In genomic region chr11:45097721-45098493, GRCh38 we compare ENCODE assay signal across 1 cellular context.
A peak's percentile ranks its signal among the peaks of the same experiment; 100 is the strongest.
TF ChIP-seq lines count a peak whose summit lies in the region.

No MANE protein-coding gene starts in this region.

TF ChIP-seq in K562, 482 proteins besides CTCF, POLR2A, EP300 and RAD21 (continued from another document and continues in another):
- TF ChIP-seq RAD51 (IDR thresholded peaks at IDR 0.05; ENCODE audit: borderline replicate concordance, low read depth) (peak; percentile 97), SMAD4 (CRISPR knock-in tag; conservative IDR thresholded peaks at IDR 0.05) (peak; percentile 45; the same call in 1 of the 2 replicates), HMGXB4 (CRISPR knock-in tag; IDR thresholded peaks at IDR 0.05) (no peak), ZNF449 (CRISPR knock-in tag; IDR thresholded peaks at IDR 0.05) (no peak), ZNF133 (CRISPR knock-in tag; IDR thresholded peaks at IDR 0.05) (no peak), FOXK1 (CRISPR knock-in tag; IDR thresholded peaks at IDR 0.05; ENCODE audit: borderline replicate concordance) (peak; percentile 74; the same call in 1 of the 2 replicates), PBX2 (CRISPR knock-in tag; IDR thresholded peaks at IDR 0.05; ENCODE audit: low read depth) (no peak), PBX2 (tag; conservative IDR thresholded peaks at IDR 0.05; ENCODE audit: low read depth) (no peak), ZNF140 (CRISPR knock-in tag; IDR thresholded peaks at IDR 0.05) (no peak), GATAD2B (IDR thresholded peaks at IDR 0.05; ENCODE audit: borderline replicate concordance) (no peak), CREB1 (IDR thresholded peaks at IDR 0.05) (no peak), CREB1 (CRISPR knock-in tag; IDR thresholded peaks at IDR 0.05) (no peak), FOSL1 (tag; conservative IDR thresholded peaks at IDR 0.05) (no peak), PURB (CRISPR knock-in tag; IDR thresholded peaks at IDR 0.05; ENCODE audit: low read depth) (no peak), CREB3 (tag; conservative IDR thresholded peaks at IDR 0.05; ENCODE audit: low read depth) (peak; percentile 63; the same call in 1 of the 2 replicates), MEF2A (IDR thresholded peaks at IDR 0.05; ENCODE audit: control insufficient read depth, low read depth, low read length) (no peak), USF1 (CRISPR knock-in tag; IDR thresholded peaks at IDR 0.05) (peak; percentile 95), L3MBTL2 (IDR thresholded peaks at IDR 0.05) (no peak), ILF3 (IDR thresholded peaks at IDR 0.05; ENCODE audit: borderline replicate concordance) (no peak), SRSF7 (optimal IDR thresholded peaks at IDR 0.05; ENCODE audit: low read depth, low read length) (no peak), GATA2 (CRISPR knock-in tag; IDR thresholded peaks at IDR 0.05) (no peak), BHLHE40 (IDR thresholded peaks at IDR 0.05; ENCODE audit: low read length) (peak; percentile 80), NR3C1 (CRISPR knock-in tag; IDR thresholded peaks at IDR 0.05) (peak; percentile 72), SMAD2 (IDR thresholded peaks at IDR 0.05; ENCODE audit: low read depth, low read length) (no peak), NFIX (CRISPR knock-in tag; IDR thresholded peaks at IDR 0.05; ENCODE audit: low read depth) (no peak), POLR2G (IDR thresholded peaks at IDR 0.05; ENCODE audit: low read depth, low read length) (no peak), TFE3 (CRISPR knock-in tag; IDR thresholded peaks at IDR 0.05) (peak; percentile 98), NR1H2 (CRISPR knock-in tag; IDR thresholded peaks at IDR 0.05) (no peak), MEIS2 (IDR thresholded peaks at IDR 0.05; ENCODE audit: partially characterized antibody) (no peak), ZBTB43 (CRISPR knock-in tag; IDR thresholded peaks at IDR 0.05) (peak; percentile 72; the same call in 1 of the 2 replicates), MYC (IDR thresholded peaks at IDR 0.05; ENCODE audit: low read depth, low read length) (no peak), MYC (CRISPR knock-in tag; IDR thresholded peaks at IDR 0.05; ENCODE audit: borderline replicate concordance, low read depth) (no peak), NFE2L1 (tag; IDR thresholded peaks at IDR 0.05; ENCODE audit: borderline replicate concordance, low read depth) (no peak), MAX (CRISPR knock-in tag; IDR thresholded peaks at IDR 0.05) (peak; percentile 28; the same call in 1 of the 2 replicates), CXXC5 (CRISPR knock-in tag; IDR thresholded peaks at IDR 0.05) (peak; percentile 25; the same call in 1 of the 2 replicates), DIDO1 (tag; IDR thresholded peaks at IDR 0.05; ENCODE audit: low read depth) (0 out of 2 replicates have a peak, but pooled peaks have one; percentile 27), BCLAF1 (IDR thresholded peaks at IDR 0.05; ENCODE audit: borderline replicate concordance in 1 of 2, control insufficient read depth in 1 of 2, low read depth in 2 of 2, low read length in 1 of 2) (no peak), MECOM (CRISPR knock-in tag; IDR thresholded peaks at IDR 0.05) (no peak), EHMT2 (IDR thresholded peaks at IDR 0.05) (peak; percentile 98), FOXA1 (IDR thresholded peaks at IDR 0.05; ENCODE audit: borderline replicate concordance) (no peak), GABPB1 (CRISPR knock-in tag; IDR thresholded peaks at IDR 0.05) (no peak), RBM25 (IDR thresholded peaks at IDR 0.05; ENCODE audit: low read depth, low read length, severe bottlenecking) (no peak), ESRRA (IDR thresholded peaks at IDR 0.05; ENCODE audit: borderline replicate concordance, low read depth) (no peak), ZNF639 (CRISPR knock-in tag; conservative IDR thresholded peaks at IDR 0.05 in 1 of 2, IDR thresholded peaks at IDR 0.05 in 1 of 2) (no peak), TCF15 (CRISPR knock-in tag; IDR thresholded peaks at IDR 0.05) (no peak), ZBTB2 (IDR thresholded peaks at IDR 0.05) (no peak)
